20 cellular contexts compared by ENCODE assay signal in the genomic region with DNA sequence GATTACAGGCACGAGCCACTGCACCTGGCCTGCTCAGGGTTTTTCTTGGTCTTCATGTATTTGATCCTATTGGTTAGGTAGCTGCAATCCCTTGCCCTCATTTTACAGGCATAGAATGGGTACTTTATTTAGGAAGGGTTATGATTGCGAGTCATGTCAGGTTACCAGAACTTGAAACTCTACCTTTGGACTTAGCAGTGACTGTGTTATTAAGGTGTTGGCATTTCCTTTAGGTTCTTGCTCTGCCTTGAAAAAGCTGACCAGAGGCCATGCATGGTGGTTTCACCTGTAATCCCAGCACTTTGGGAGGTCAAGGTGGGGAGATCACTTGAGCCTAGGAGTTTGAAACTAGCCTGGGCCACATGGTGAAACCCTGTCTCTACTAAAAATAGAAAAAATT.
"Had no signal": no experiment of that assay in that cellular context is flagged by ENCODE, and none has a peak within 500 bp of the region (broad histone marks: within the 10 kb centered on the region; RNA-seq: fewer than 3 reads in every experiment).

No MANE protein-coding gene starts in this region.

- H3K4me3 ChIP-seq: coronary artery, lung, transverse colon had no signal

- H3K27ac Mint-ChIP-seq: progenitor cell of endocrine pancreas had no signal

- H3K9me3 ChIP-seq: transverse colon had no signal

- FAIRE-seq: endometrium, frontal cortex had no signal

- H3K27me3 Mint-ChIP-seq: progenitor cell of endocrine pancreas had no signal

- DNase-seq: activated CD4-positive, alpha-beta T cell treated with anti-CD3 and anti-CD28 coated beads, Interleukin-2, amount 50 U/mL, for 4 hours; activated CD4-positive, CD25-positive, alpha-beta regulatory T cell treated with anti-CD3 and anti-CD28 coated beads, Interleukin-2, amount 50 U/mL, for 72 hours; activated effector memory CD4-positive, alpha-beta T cell treated with anti-CD3 and anti-CD28 coated beads, Interleukin-2, amount 50 U/mL, for 16 hours; activated naive CD4-positive, alpha-beta T cell treated with anti-CD3 and anti-CD28 coated beads, Interleukin-2, amount 50 U/mL, for 16 hours; activated T-cell treated with anti-CD3 and anti-CD28 coated beads for 4 hours; aorta; brain microvascular endothelial cell; erythroblast; hypothalamus; islet precursor cell; stimulated activated CD4-positive, alpha-beta T cell treated with anti-CD3 and anti-CD28 coated beads, Interleukin-2, amount 100 ng/mL, for 24 hours; stimulated activated naive CD8-positive, alpha-beta T cell treated with anti-CD3 and anti-CD28 coated beads, Interleukin-15, Interleukin-2, amounts not matched to agents 100 U/mL and 50 U/mL, for 24 hours; substantia nigra; transverse colon had no signal

- ATAC-seq: left lobe of liver; stimulated activated naive CD8-positive, alpha-beta T cell treated with anti-CD3 and anti-CD28 coated beads, Interleukin-15, Interleukin-2, amounts not matched to agents 100 U/mL and 50 U/mL, for 24 hours had no signal

- H3K27ac ChIP-seq: brain microvascular endothelial cell, coronary artery, transverse colon had no signal

- H3K27me3 ChIP-seq: brain microvascular endothelial cell, transverse colon had no signal

- H3K36me3 ChIP-seq: brain microvascular endothelial cell, transverse colon had no signal
